ENCODE assay signal across 8 cellular contexts in the genomic region with DNA sequence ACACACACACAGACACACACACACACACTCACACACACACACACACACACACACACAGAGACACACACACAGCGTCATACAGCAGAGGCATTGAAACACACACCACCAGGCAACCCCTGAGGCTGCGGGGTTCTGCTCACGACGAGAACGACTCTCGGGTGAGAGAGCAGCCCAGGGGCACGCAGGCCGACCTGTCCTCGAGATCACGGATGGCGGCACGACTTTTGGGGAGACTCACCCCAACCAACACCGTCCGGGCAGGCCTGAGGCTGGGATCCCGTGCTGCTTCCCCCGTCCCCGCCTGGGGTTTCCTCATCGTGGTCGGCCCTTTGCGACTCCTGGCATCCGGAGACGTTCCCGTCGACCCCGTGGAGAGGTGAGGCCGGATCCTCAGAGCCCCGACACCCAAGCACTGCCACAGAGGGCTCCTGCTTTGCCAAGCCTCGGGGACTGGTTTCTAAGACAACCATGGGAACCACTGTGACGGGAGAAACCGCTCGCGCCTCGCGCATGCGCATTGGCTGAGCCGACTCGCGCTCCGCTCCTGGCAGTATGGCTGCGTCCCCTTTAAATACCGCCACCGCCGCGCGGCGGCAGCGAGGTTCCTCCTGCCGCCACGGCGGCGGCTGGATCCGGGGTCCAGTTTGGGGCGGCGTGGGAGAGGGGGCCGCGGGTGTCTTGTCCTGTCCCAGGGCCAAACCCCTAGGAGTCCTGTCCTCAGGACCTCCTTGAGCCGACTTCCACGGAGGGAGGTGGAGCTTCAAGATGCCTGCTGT.
A peak's percentile ranks its signal among the peaks of the same experiment; 100 is the strongest.
DNase-seq lines count a peak whose midpoint lies in the region; ATAC-seq and TF ChIP-seq lines count a peak whose summit lies in the region.
"Not testable (repeated sequence)": the region's sequence is repeated elsewhere in the genome, so short reads cannot be mapped to it uniquely, and the experiment has no call there.

No MANE protein-coding gene starts in this region.

- H3K9me3 Mint-ChIP-seq in CD8-positive, alpha-beta T cell; activated T-cell treated with anti-CD3 and anti-CD28 coated beads, Interleukin-2, amount 50 U/mL, for 72 hours; dendritic cell treated with granulocyte-macrophage colony-stimulating factor and Interleukin-4, amounts not matched to agents 40 ng/mL and 50 ng/mL, for 4 days: not testable (repeated sequence)

- peak; percentile 57 for ATAC-seq in CD8-positive, alpha-beta T cell
- ATAC-seq in GM19463 (IDR thresholded peaks at IDR 0.05; ENCODE audit: unreplicated experiment) (peak; percentile 62), HG02885 (IDR thresholded peaks at IDR 0.05; ENCODE audit: poor library complexity, unreplicated experiment) (peak; percentile 79), RWPE2 (ENCODE audit: low read depth) (peak; percentile 66; the same call in 2 of the 3 replicates), right lobe of liver (peak; percentile 83 to 88 (median 86))
- ATAC-seq in activated T-cell treated with anti-CD3 and anti-CD28 coated beads, Interleukin-2, amount 50 U/mL, for 72 hours (replicated peaks in 1 of 2) = peak; percentile 53 to 56

- not testable (repeated sequence) for H3K27ac ChIP-seq in CD8-positive, alpha-beta T cell (ENCODE audit: low read depth, low read length); RWPE2 (ENCODE audit: poor library complexity, severe bottlenecking); right lobe of liver

- DNase-seq in CD8-positive, alpha-beta T cell = peak in 5 of 7 experiments; percentile 0 to 47 (median 19)
- not testable (repeated sequence) for DNase-seq in RWPE2 (ENCODE audit: low spot score)
- DNase-seq in activated T-cell treated with anti-CD3 and anti-CD28 coated beads, Interleukin-2, amount 50 U/mL, for 72 hours = peak; percentile 24 to 25
- DNase-seq in right lobe of liver = peak in 1 of 3 donors; percentile 2
- peak; percentile 22 for DNase-seq in stimulated activated CD4-positive, alpha-beta T cell treated with anti-CD3 and anti-CD28 coated beads, Interleukin-1b, Interleukin-23, amount 100 ng/mL, for 48 hours

- H3K4me3 ChIP-seq in CD8-positive, alpha-beta T cell (ENCODE audit: low read depth, low read length); RWPE2 (ENCODE audit: severe bottlenecking): not testable (repeated sequence)
- H3K4me3 ChIP-seq in right lobe of liver = peak overlapping the region in 1 of 3 donors; percentile 16

- not testable (repeated sequence) for H3K9me3 ChIP-seq in CD8-positive, alpha-beta T cell (ENCODE audit: low read length); RWPE2 (ENCODE audit: severe bottlenecking); right lobe of liver

- 0% methylated on average over 1 of the region's 58 CpGs for WGBS in right lobe of liver (ENCODE audit: insufficient coverage, low coverage, low lambda C conversion rate, missing lambda C conversion rate)

- not testable (repeated sequence) for H3K36me3 ChIP-seq in CD8-positive, alpha-beta T cell (ENCODE audit: insufficient read depth, low read length); RWPE2 (ENCODE audit: low read depth); right lobe of liver

- H3K27me3 ChIP-seq in CD8-positive, alpha-beta T cell (ENCODE audit: insufficient read depth, low read length); RWPE2 (ENCODE audit: insufficient read depth, poor library complexity, severe bottlenecking); right lobe of liver: not testable (repeated sequence)

- intact Hi-C loops in CD8-positive, alpha-beta T cell (cut with DNase I, micrococcal nuclease); dendritic cell treated with granulocyte-macrophage colony-stimulating factor and Interleukin-4, amounts not matched to agents 40 ng/mL and 50 ng/mL, for 4 days (cut with micrococcal nuclease); right lobe of liver (cut with DNase I): not testable (repeated sequence)

- CTCF ChIA-PET in CD8-positive, alpha-beta T cell (lab: Charles Lee) = not testable (repeated sequence)

- not testable (repeated sequence) for H3K4me1 ChIP-seq in CD8-positive, alpha-beta T cell (ENCODE audit: insufficient read depth, low read length); RWPE2 (ENCODE audit: insufficient read depth, poor library complexity, severe bottlenecking); right lobe of liver

- TF ChIP-seq POLR2A in right lobe of liver (IDR thresholded peaks at IDR 0.05) = not testable (repeated sequence)

- POLR2A ChIA-PET in CD8-positive, alpha-beta T cell (lab: Charles Lee) = not testable (repeated sequence)

- not testable (repeated sequence) for TF ChIP-seq CTCF in CD8-positive, alpha-beta T cell (IDR thresholded peaks at IDR 0.05); RWPE2 (IDR thresholded peaks at IDR 0.05; ENCODE audit: poor library complexity, severe bottlenecking); right lobe of liver (IDR thresholded peaks at IDR 0.05)

- H3K27me3 Mint-ChIP-seq in CD8-positive, alpha-beta T cell (ENCODE audit: low read depth); activated T-cell treated with anti-CD3 and anti-CD28 coated beads, Interleukin-2, amount 50 U/mL, for 72 hours (ENCODE audit: low read depth); dendritic cell treated with granulocyte-macrophage colony-stimulating factor and Interleukin-4, amounts not matched to agents 40 ng/mL and 50 ng/mL, for 4 days: not testable (repeated sequence)

- not testable (repeated sequence) for H3K4me1 Mint-ChIP-seq in CD8-positive, alpha-beta T cell (ENCODE audit: low read depth); activated T-cell treated with anti-CD3 and anti-CD28 coated beads, Interleukin-2, amount 50 U/mL, for 72 hours (ENCODE audit: low read depth); dendritic cell treated with granulocyte-macrophage colony-stimulating factor and Interleukin-4, amounts not matched to agents 40 ng/mL and 50 ng/mL, for 4 days (ENCODE audit: low read depth)

- not testable (repeated sequence) for H3K36me3 Mint-ChIP-seq in CD8-positive, alpha-beta T cell; activated T-cell treated with anti-CD3 and anti-CD28 coated beads, Interleukin-2, amount 50 U/mL, for 72 hours (ENCODE audit: insufficient read depth in 2 of 2); dendritic cell treated with granulocyte-macrophage colony-stimulating factor and Interleukin-4, amounts not matched to agents 40 ng/mL and 50 ng/mL, for 4 days (ENCODE audit: low read depth)

- H3K4me3 Mint-ChIP-seq in CD8-positive, alpha-beta T cell = peak overlapping the region; percentile 39
- peak overlapping the region; percentile 48 to 53 for H3K4me3 Mint-ChIP-seq in activated T-cell treated with anti-CD3 and anti-CD28 coated beads, Interleukin-2, amount 50 U/mL, for 72 hours
- peak overlapping the region; percentile 9 for H3K4me3 Mint-ChIP-seq in dendritic cell treated with granulocyte-macrophage colony-stimulating factor and Interleukin-4, amounts not matched to agents 40 ng/mL and 50 ng/mL, for 4 days

- H3K27ac Mint-ChIP-seq in CD8-positive, alpha-beta T cell; activated T-cell treated with anti-CD3 and anti-CD28 coated beads, Interleukin-2, amount 50 U/mL, for 72 hours; dendritic cell treated with granulocyte-macrophage colony-stimulating factor and Interleukin-4, amounts not matched to agents 40 ng/mL and 50 ng/mL, for 4 days: not testable (repeated sequence)
